ENCODE assay signal across 8 cellular contexts in the genomic region with DNA sequence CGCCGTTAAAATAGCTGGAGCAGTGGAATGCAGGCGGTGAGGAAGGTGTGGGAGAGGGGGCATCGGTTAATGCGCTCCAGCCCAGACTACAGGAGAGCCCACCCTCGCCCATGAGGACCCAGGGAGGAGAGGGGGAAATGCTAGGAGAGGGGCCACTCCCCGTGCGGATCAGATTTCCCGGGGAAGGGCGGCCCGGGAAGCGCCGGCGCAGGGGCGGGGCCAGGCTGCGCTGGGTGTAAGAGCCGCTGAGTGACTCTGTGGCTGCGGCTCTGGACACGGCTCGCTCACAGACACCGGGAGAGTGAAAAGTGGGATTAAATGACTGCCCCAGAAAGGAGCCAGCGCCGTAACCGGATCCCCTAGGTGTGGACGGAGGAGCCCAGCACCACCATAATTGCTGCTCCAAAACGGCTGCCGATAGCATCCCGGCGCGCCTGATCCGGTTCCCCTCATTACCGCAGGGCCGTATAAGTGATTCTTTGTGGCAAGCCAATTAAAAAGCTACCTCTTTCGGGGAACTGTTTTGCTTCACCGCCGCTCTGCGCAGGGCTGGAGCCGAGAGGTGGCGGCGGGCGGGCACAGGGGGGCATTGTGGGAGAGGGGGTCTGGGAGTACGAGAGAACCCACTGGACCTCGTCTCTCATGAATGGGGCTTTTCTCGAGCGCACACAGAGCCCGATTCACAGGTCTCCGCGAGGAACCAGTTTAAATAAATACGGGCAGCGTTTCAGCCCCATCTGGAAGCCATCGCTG. TPM values are rescaled to one million over a fixed set of nuclear protein-coding genes. Genes with fewer than 3 reads are reported as not detected.
A peak's percentile ranks its signal among the peaks of the same experiment; 100 is the strongest.
DNase-seq lines count a peak whose midpoint lies in the region; ATAC-seq and TF ChIP-seq lines count a peak whose summit lies in the region.

No MANE protein-coding gene starts in this region.

- no peaks in the 10 kb centered on the region for H3K36me3 ChIP-seq in ACC112 (ENCODE audit: insufficient read depth, low read length)
- H3K36me3 ChIP-seq in RWPE2 (ENCODE audit: low read depth): no peaks in the 10 kb centered on the region

- no peak for TF ChIP-seq CTCF in GM20000 (IDR thresholded peaks at IDR 0.05; ENCODE audit: extremely low read depth, missing control alignments)
- no peak for TF ChIP-seq CTCF in RWPE2 (IDR thresholded peaks at IDR 0.05; ENCODE audit: poor library complexity, severe bottlenecking)
- TF ChIP-seq CTCF in epithelial cell of esophagus (IDR thresholded peaks at IDR 0.05; ENCODE audit: insufficient read depth, low read depth, low read length, missing control alignments): no peak

- H3K4me1 ChIP-seq in ACC112 (ENCODE audit: control insufficient read depth, insufficient read depth, low read length, unreplicated experiment) (peaks cover 13% of the 10 kb centered on the region), RWPE2 (ENCODE audit: insufficient read depth, poor library complexity, severe bottlenecking) (peaks cover 5% of the 10 kb centered on the region)

- H3K9me3 ChIP-seq in RWPE2 (ENCODE audit: severe bottlenecking): no peaks in the 10 kb centered on the region

- H3K27me3 ChIP-seq in ACC112 (ENCODE audit: insufficient read depth, low read length): peaks cover 100% of the 10 kb centered on the region
- H3K27me3 ChIP-seq in RWPE2 (ENCODE audit: insufficient read depth, poor library complexity, severe bottlenecking): peaks cover 51% of the 10 kb centered on the region

- DNase-seq in GM20000 (ENCODE audit: low spot score) (peak; percentile 35), RWPE2 (ENCODE audit: low spot score) (no peak), epithelial cell of esophagus (ENCODE audit: low read depth) (peak; percentile 69), myocyte (ENCODE audit: low read depth) (peak; percentile 40)

- ATAC-seq in RWPE2 (ENCODE audit: low read depth): peak; percentile 73
- ATAC-seq in GM21723 (IDR thresholded peaks at IDR 0.05; ENCODE audit: unreplicated experiment): no peak
- ATAC-seq in GM21390 (IDR thresholded peaks at IDR 0.05; ENCODE audit: unreplicated experiment): no peak
- no peak for ATAC-seq in GM19397 (IDR thresholded peaks at IDR 0.05; ENCODE audit: unreplicated experiment)

- H2AFZ ChIP-seq in ACC112 (ENCODE audit: low read length, unreplicated experiment): peak overlapping the region; percentile 58

- H3K4me3 ChIP-seq in ACC112 (ENCODE audit: low read depth, low read length) (peak overlapping the region; percentile 72), RWPE2 (ENCODE audit: severe bottlenecking) (peak overlapping the region; percentile 32), epithelial cell of esophagus (ENCODE audit: low read length) (peak overlapping the region; percentile 68)

- no peak overlapping the region for H3K27ac ChIP-seq in ACC112 (ENCODE audit: low read depth, low read length)
- H3K27ac ChIP-seq in RWPE2 (ENCODE audit: poor library complexity, severe bottlenecking): peak overlapping the region; percentile 37

- no peaks in the 10 kb centered on the region for H3K79me2 ChIP-seq in ACC112 (ENCODE audit: control insufficient read depth, insufficient read depth, low read length, unreplicated experiment)

RNA-seq across cellular contexts. Expression of gene COL2A1, which starts 2.7 kb away (rescaled TPM):
- total RNA-seq in myocyte: 0.51 and 0.78 TPM in 2 replicates
- 0.04 TPM for polyA plus RNA-seq in myocyte (2012)

RNA-seq across cellular contexts. Expression of gene TMEM106C, which starts 38.2 kb away (rescaled TPM):
- 56.4 and 57.9 TPM in 2 replicates for total RNA-seq in myocyte
- polyA plus RNA-seq in myocyte (2012): 133 TPM
